In the genomic region with DNA sequence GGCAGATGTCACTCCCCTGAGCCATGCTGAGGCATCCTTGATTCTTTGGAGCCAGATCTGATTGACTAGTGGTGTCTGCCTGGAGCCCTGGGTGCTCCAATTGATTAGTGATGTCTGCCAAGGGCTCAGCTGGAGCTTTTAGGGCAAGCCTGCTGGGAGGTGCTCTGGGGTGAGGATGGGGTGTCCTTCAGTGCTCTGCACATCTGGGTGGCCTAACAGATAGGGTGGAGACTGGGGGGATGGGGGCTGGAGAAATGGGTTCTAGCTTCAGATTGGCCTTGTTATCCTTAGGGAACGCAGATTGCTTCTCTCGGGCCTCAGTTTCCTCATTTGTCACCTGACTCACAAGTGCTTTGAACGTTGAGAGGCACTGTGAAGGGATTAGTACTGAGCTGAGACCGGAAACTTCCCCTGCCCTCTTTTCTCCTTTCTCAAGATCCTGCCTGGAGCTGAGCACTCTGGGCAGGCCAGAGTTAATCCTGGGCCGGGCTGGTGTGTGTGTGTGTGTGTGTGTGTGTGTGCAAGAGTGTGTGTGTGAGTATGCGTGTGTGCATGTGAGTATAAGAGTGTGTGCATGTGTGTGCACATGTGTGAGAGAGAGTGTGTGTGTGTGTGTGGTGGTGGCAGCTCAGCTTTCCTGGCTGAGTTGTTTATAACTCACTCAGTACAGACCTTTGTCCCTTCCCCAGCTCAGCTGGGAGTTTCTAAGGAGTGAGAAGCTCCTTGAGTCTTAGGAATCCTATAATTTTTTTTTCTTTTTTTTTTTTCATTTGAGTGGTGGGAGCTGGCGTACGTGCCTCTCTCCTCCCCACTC, we compare ENCODE assay signal across 15 cellular contexts. TPM values are rescaled to one million over a fixed set of nuclear protein-coding genes. Genes with fewer than 3 reads are reported as not detected.
DNase-seq lines count a peak whose midpoint lies in the region; ATAC-seq and TF ChIP-seq lines count a peak whose summit lies in the region.
"Had no signal": no experiment of that assay in that cellular context is flagged by ENCODE, and none has a peak within 500 bp of the region (broad histone marks: within the 10 kb centered on the region; RNA-seq: fewer than 3 reads in every experiment).

No MANE protein-coding gene starts in this region.

- H3K27ac ChIP-seq in HEK293 (ENCODE audit: extremely low read depth, low read depth, low read length): no peak overlapping the region
- H3K27ac ChIP-seq in RWPE1: peak overlapping the region; percentile 8; the same call in 1 of the 2 replicates
- H3K27ac ChIP-seq in heart left ventricle: no peak overlapping the region

- WGBS in heart left ventricle, 4 donors: 73 to 83% (median 74%) methylated on average over 4 to 8 of the region's 8 CpGs

- H3K36me3 ChIP-seq in HEK293 (ENCODE audit: control insufficient read depth in 2 of 2, insufficient read depth in 1 of 2, low read length in 2 of 2): no peaks in the 10 kb centered on the region
- H3K36me3 ChIP-seq in heart left ventricle: no peaks in the 10 kb centered on the region

- CTCF ChIA-PET in HEK293 (lab: Yijun Ruan, JAX): interaction anchor here (0.6 to 2.1 kb wide), 2 partner anchors 9 to 163 kb away, joined by 5 to 14 read pairs; no protein-coding TSS in a partner anchor
- CTCF ChIA-PET in RWPE1 (lab: Yijun Ruan, JAX): interaction anchor here (0.5 to 1.6 kb wide), 8 partner anchors 10 to 1850 kb away, joined by 3 to 7 read pairs (median 4); no protein-coding TSS in a partner anchor

- POLR2A ChIA-PET in HEK293 (lab: Yijun Ruan, JAX): interaction anchor here (0.6 to 1.3 kb wide), 3 partner anchors 9 to 1671 kb away, joined by 4 to 5 read pairs (median 4); no protein-coding TSS in a partner anchor
- POLR2A ChIA-PET in RWPE1 (lab: Yijun Ruan, JAX; ENCODE audit: low non-redundant PET): interaction anchor here (0.7 to 0.8 kb wide), 2 partner anchors 41 to 150 kb away, joined by 3 to 4 read pairs; no protein-coding TSS in a partner anchor

- DNase-seq in RWPE1 (ENCODE audit: low spot score) (no peak), epithelial cell of proximal tubule (ENCODE audit: low read depth) (no peak), renal cortical epithelial cell (ENCODE audit: low read depth) (peak; percentile 58), heart left ventricle (no peak), head of caudate nucleus (no peak)
- DNase-seq: activated CD4-positive, alpha-beta T cell treated with anti-CD3 and anti-CD28 coated beads for 36 hours; activated T-cell treated with anti-CD3 and anti-CD28 coated beads, Interleukin-2, amount 50 U/mL, for 1 hour; C1 segment of cervical spinal cord; cortex of kidney; NCI-H2081 treated with DMSO at 0.1 percent for 48 hours; retina; stimulated activated CD4-positive, alpha-beta T cell treated with anti-CD3 and anti-CD28 coated beads, Interleukin-4, amount 100 ng/mL, for 24 hours had no signal

- no peak for ATAC-seq in heart left ventricle
- ATAC-seq in HG02759 (IDR thresholded peaks at IDR 0.05; ENCODE audit: unreplicated experiment): no peak
- ATAC-seq: activated CD4-positive, alpha-beta T cell treated with anti-CD3 and anti-CD28 coated beads for 36 hours had no signal

- TF ChIP-seq CTCF in HEK293 (tag by site-specific recombination; IDR thresholded peaks at IDR 0.05) (no peak), RWPE1 (conservative IDR thresholded peaks at IDR 0.05; ENCODE audit: low read depth) (no peak), epithelial cell of proximal tubule (conservative IDR thresholded peaks at IDR 0.05; ENCODE audit: low read depth, low read length) (no peak), heart left ventricle (IDR thresholded peaks at IDR 0.05) (no peak)

- intact Hi-C loops in heart left ventricle (cut with DNase I) (loop anchor here in 2 of 10 donors (5.0 kb wide), 1 partner anchor 74 kb away; no protein-coding TSS in a partner anchor), head of caudate nucleus (cut with DNase I) (no loop called here)

- no peaks in the 10 kb centered on the region for H3K27me3 ChIP-seq in heart left ventricle

- no peak overlapping the region for H3K4me3 ChIP-seq in HEK293 (ENCODE audit: low read depth, low read length)
- peak overlapping the region; percentile 44 for H3K4me3 ChIP-seq in epithelial cell of proximal tubule (ENCODE audit: low read depth, low read length)
- no peak overlapping the region for H3K4me3 ChIP-seq in heart left ventricle

- H3K9me3 ChIP-seq in HEK293 (ENCODE audit: control insufficient read depth, insufficient read depth, low read depth, low read length) (no peaks in the 10 kb centered on the region), heart left ventricle (peaks cover 0 to 4% (median 0%) of the 10 kb centered on the region in 12 donors)

- TF ChIP-seq POLR2A in heart left ventricle (IDR thresholded peaks at IDR 0.05): no peak

- H3K4me1 ChIP-seq in HEK293 (ENCODE audit: control insufficient read depth, insufficient read depth, low read length) (no peaks in the 10 kb centered on the region), heart left ventricle (peaks cover 0 to 9% (median under 1%) of the 10 kb centered on the region in 12 donors)

TF ChIP-seq in HEK293, 187 proteins besides CTCF, POLR2A, EP300 and RAD21 (continues in another document):
- peak; percentile 90; the same call in 1 of the 2 replicates for TF ChIP-seq ZNF23 (tag by site-specific recombination; IDR thresholded peaks at IDR 0.05; ENCODE audit: borderline replicate concordance)
- no peak for TF ChIP-seq ZNF777 (tag by site-specific recombination; IDR thresholded peaks at IDR 0.05; ENCODE audit: borderline replicate concordance)
- TF ChIP-seq OSR2 (tag by site-specific recombination; IDR thresholded peaks at IDR 0.05): no peak
- TF ChIP-seq, protein P1, sequence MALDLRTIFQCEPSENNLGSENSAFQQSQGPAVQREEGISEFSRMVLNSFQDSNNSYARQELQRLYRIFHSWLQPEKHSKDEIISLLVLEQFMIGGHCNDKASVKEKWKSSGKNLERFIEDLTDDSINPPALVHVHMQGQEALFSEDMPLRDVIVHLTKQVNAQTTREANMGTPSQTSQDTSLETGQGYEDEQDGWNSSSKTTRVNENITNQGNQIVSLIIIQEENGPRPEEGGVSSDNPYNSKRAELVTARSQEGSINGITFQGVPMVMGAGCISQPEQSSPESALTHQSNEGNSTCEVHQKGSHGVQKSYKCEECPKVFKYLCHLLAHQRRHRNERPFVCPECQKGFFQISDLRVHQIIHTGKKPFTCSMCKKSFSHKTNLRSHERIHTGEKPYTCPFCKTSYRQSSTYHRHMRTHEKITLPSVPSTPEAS (tag by site-specific recombination; IDR thresholded peaks at IDR 0.05): peak; percentile 98
- TF ChIP-seq ZNF654 (tag by site-specific recombination; IDR thresholded peaks at IDR 0.05; ENCODE audit: low read depth): no peak
- TF ChIP-seq ZBTB17 (tag by site-specific recombination; IDR thresholded peaks at IDR 0.05): peak; percentile 99
- TF ChIP-seq, protein P2, sequence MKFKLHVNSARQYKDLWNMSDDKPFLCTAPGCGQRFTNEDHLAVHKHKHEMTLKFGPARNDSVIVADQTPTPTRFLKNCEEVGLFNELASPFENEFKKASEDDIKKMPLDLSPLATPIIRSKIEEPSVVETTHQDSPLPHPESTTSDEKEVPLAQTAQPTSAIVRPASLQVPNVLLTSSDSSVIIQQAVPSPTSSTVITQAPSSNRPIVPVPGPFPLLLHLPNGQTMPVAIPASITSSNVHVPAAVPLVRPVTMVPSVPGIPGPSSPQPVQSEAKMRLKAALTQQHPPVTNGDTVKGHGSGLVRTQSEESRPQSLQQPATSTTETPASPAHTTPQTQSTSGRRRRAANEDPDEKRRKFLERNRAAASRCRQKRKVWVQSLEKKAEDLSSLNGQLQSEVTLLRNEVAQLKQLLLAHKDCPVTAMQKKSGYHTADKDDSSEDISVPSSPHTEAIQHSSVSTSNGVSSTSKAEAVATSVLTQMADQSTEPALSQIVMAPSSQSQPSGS (tag by site-specific recombination; IDR thresholded peaks at IDR 0.05; ENCODE audit: low read depth): no peak
- no peak for TF ChIP-seq ZNF555 (tag by site-specific recombination; conservative IDR thresholded peaks at IDR 0.05)
- TF ChIP-seq KLF9 (tag by site-specific recombination; IDR thresholded peaks at IDR 0.05; ENCODE audit: low read depth): no peak
- TF ChIP-seq ZNF239 (tag by site-specific recombination; IDR thresholded peaks at IDR 0.05): no peak
- no peak for TF ChIP-seq ZNF560 (tag by site-specific recombination; IDR thresholded peaks at IDR 0.05; ENCODE audit: borderline replicate concordance)
- no peak for TF ChIP-seq ZNF549 (tag by site-specific recombination; IDR thresholded peaks at IDR 0.05)
- TF ChIP-seq ZNF214 (tag by site-specific recombination; IDR thresholded peaks at IDR 0.05; ENCODE audit: borderline replicate concordance): no peak
- TF ChIP-seq ZBTB7A (tag by site-specific recombination; IDR thresholded peaks at IDR 0.05; ENCODE audit: low read depth): no peak
- TF ChIP-seq ZNF600 (tag by site-specific recombination; IDR thresholded peaks at IDR 0.05): no peak
- TF ChIP-seq ZNF24 (tag by site-specific recombination; IDR thresholded peaks at IDR 0.05): no peak; the same call in 1 of the 2 replicates
- TF ChIP-seq ZFP37 (tag by site-specific recombination; IDR thresholded peaks at IDR 0.05): no peak
- TF ChIP-seq, protein P3, sequence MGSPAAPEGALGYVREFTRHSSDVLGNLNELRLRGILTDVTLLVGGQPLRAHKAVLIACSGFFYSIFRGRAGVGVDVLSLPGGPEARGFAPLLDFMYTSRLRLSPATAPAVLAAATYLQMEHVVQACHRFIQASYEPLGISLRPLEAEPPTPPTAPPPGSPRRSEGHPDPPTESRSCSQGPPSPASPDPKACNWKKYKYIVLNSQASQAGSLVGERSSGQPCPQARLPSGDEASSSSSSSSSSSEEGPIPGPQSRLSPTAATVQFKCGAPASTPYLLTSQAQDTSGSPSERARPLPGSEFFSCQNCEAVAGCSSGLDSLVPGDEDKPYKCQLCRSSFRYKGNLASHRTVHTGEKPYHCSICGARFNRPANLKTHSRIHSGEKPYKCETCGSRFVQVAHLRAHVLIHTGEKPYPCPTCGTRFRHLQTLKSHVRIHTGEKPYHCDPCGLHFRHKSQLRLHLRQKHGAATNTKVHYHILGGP (tag by site-specific recombination; IDR thresholded peaks at IDR 0.05): no peak

RNA-seq across cellular contexts. Expression of a gene that starts 5.6 kb away (rescaled TPM):
- total RNA-seq in epithelial cell of proximal tubule (43.2 and 50.8 TPM in 2 replicates), renal cortical epithelial cell (17.4 and 40.6 TPM in 2 replicates), heart left ventricle (10 to 100 TPM in 3 of 9 donors, 1 to 10 TPM in 6; 4.1 to 18.4 (median 5.5) TPM)
- 1 to 10 TPM; 2.8 to 7.3 TPM for polyA plus RNA-seq in heart left ventricle
- total RNA-seq: Daoy had no signal
